1 cellular context compared by ENCODE assay signal in the genomic region with DNA sequence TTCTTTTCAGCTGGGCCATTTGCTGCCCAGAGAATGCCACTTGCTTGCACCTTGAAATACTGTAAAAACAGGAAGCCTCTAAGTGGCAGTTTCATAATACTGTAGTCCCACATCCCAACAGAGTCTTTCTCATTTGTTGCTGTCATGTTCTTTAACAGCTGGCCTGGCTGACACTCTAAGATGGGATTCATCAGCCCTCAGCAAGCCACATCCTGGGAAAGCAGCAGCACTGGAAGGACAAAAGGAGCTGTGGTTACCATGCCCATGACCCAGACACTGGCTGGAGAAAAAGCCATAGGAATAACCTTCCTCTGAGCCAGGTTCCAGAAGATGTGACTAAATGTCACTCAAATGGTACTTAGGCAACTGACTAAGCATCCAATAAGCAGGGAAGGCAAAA.
TF ChIP-seq lines count a peak whose summit lies in the region.

No MANE protein-coding gene starts in this region.

TF ChIP-seq in H1, 55 proteins besides CTCF, POLR2A, EP300 and RAD21 (continued from another document):
- TF ChIP-seq FOSL1 (IDR thresholded peaks at IDR 0.05; ENCODE audit: insufficient read depth, low read depth, low read length) = no peak
